24 cellular contexts compared by ENCODE assay signal in genomic region chr2:113227698-113228097, GRCh38. TPM values are rescaled to one million over a fixed set of nuclear protein-coding genes. Genes with fewer than 3 reads are reported as not detected.
A peak's percentile ranks its signal among the peaks of the same experiment; 100 is the strongest.
DNase-seq lines count a peak whose midpoint lies in the region; ATAC-seq and TF ChIP-seq lines count a peak whose summit lies in the region.
"Had no signal": no experiment of that assay in that cellular context is flagged by ENCODE, and none has a peak within 500 bp of the region (broad histone marks: within the 10 kb centered on the region; RNA-seq: fewer than 3 reads in every experiment).

No MANE protein-coding gene starts in this region.

- 40 to 73% methylated on average over 3 of the region's 3 CpGs for WGBS in lung, 2 donors

- no peaks in the 10 kb centered on the region for H3K9me3 Mint-ChIP-seq in osteocyte (ENCODE audit: unreplicated experiment)
- no peaks in the 10 kb centered on the region for H3K9me3 Mint-ChIP-seq in CD8-positive, alpha-beta memory T cell
- H3K9me3 Mint-ChIP-seq: CD4-positive, alpha-beta memory T cell had no signal

- no peak overlapping the region for H3K9ac ChIP-seq in BLaER1

- H3K27ac ChIP-seq in BLaER1 (no peak overlapping the region), lung (ENCODE audit: low read depth in 1 of 2, low read length in 1 of 2) (no peak overlapping the region)
- no peak overlapping the region for H3K27ac ChIP-seq in CD8-positive, alpha-beta memory T cell (ENCODE audit: low read depth, low read length)
- H3K27ac ChIP-seq: HL-60, SJCRH30 had no signal

- peaks cover 32% of the 10 kb centered on the region for H3K4me1 Mint-ChIP-seq in osteocyte (ENCODE audit: unreplicated experiment)
- H3K4me1 Mint-ChIP-seq in CD8-positive, alpha-beta memory T cell, result peaks cover 3 to 13% (median 12%) of the 10 kb centered on the region in 3 donors

- H4K20me1 ChIP-seq in BLaER1, result no peaks in the 10 kb centered on the region

- H3K27me3 ChIP-seq in BLaER1, result no peaks in the 10 kb centered on the region
- no peaks in the 10 kb centered on the region for H3K27me3 ChIP-seq in lung (ENCODE audit: control insufficient read depth, insufficient read depth)
- H3K27me3 ChIP-seq in CD8-positive, alpha-beta memory T cell (ENCODE audit: insufficient read depth, low read length, poor library complexity, severe bottlenecking), result no peaks in the 10 kb centered on the region
- H3K27me3 ChIP-seq: SJCRH30 had no signal

- H3K9me3 ChIP-seq in BLaER1 (no peaks in the 10 kb centered on the region), lung (ENCODE audit: control insufficient read depth in 2 of 2, insufficient read depth in 1 of 2, low read length in 1 of 2) (no peaks in the 10 kb centered on the region)
- no peaks in the 10 kb centered on the region for H3K9me3 ChIP-seq in CD8-positive, alpha-beta memory T cell (ENCODE audit: low read length)
- H3K9me3 ChIP-seq: SJCRH30 had no signal

- H3K4me1 ChIP-seq in BLaER1 (peaks cover 31% of the 10 kb centered on the region), lung (ENCODE audit: control insufficient read depth in 2 of 2, insufficient read depth in 2 of 2, low read length in 2 of 2) (peaks cover 0 to 4% of the 10 kb centered on the region in 2 donors)
- H3K4me1 ChIP-seq in CD8-positive, alpha-beta memory T cell (ENCODE audit: insufficient read depth, low read length), result no peaks in the 10 kb centered on the region

- ATAC-seq in lung (ENCODE audit: insufficient read depth, low FRiP score), result peak; percentile 3

- H3K4me3 Mint-ChIP-seq in osteocyte (ENCODE audit: unreplicated experiment), result no peak overlapping the region
- H3K4me3 Mint-ChIP-seq in CD8-positive, alpha-beta memory T cell, result no peak overlapping the region

- DNase-seq in GF-D8 (lab: John Stamatoyannopoulos, UW) (peak; percentile 9), lung (ENCODE audit: low spot score) (no peak), osteocyte (ENCODE audit: extremely low spot score, unreplicated experiment) (no peak), NCI-H146 treated with DMSO at 0.1 percent for 48 hours (lab: John Stamatoyannopoulos, UW; ENCODE audit: unreplicated experiment) (no peak), NCI-H1105 treated with DMSO at 0.1 percent for 48 hours (lab: John Stamatoyannopoulos, UW) (no peak)
- DNase-seq in CD8-positive, alpha-beta memory T cell, result no peak
- DNase-seq: Calu3; CD4-positive, alpha-beta memory T cell; DMS153; GOT3; HCEC 1CT; MM.1S; NCI-H1105; NCI-H1694; NCI-H2081; NCI-H2171; NCI-H345; NCI-H524; NCI-H82 had no signal

- peak overlapping the region; percentile 57 for H3K4me2 ChIP-seq in BLaER1

- POLR2A ChIA-PET in CD8-positive, alpha-beta memory T cell (lab: Charles Lee), result no interaction called here

- TF ChIP-seq CTCF in lung (IDR thresholded peaks at IDR 0.05; ENCODE audit: control extremely low read depth, extremely low read depth), result no peak
- no peak for TF ChIP-seq CTCF in osteocyte (IDR thresholded peaks at IDR 0.05)

- no peak overlapping the region for H3K4me3 ChIP-seq in BLaER1
- no peak overlapping the region for H3K4me3 ChIP-seq in lung
- no peak overlapping the region for H3K4me3 ChIP-seq in CD8-positive, alpha-beta memory T cell (ENCODE audit: low read length)
- H3K4me3 ChIP-seq: K562, SJCRH30 had no signal

- H3K27me3 Mint-ChIP-seq in osteocyte (ENCODE audit: unreplicated experiment), result no peaks in the 10 kb centered on the region
- no peaks in the 10 kb centered on the region for H3K27me3 Mint-ChIP-seq in CD8-positive, alpha-beta memory T cell
- H3K27me3 Mint-ChIP-seq: CD4-positive, alpha-beta memory T cell had no signal

- no peaks in the 10 kb centered on the region for H3K36me3 Mint-ChIP-seq in osteocyte (ENCODE audit: unreplicated experiment)
- no peaks in the 10 kb centered on the region for H3K36me3 Mint-ChIP-seq in CD8-positive, alpha-beta memory T cell
- H3K36me3 Mint-ChIP-seq: CD4-positive, alpha-beta memory T cell had no signal

- CTCF ChIA-PET in CD8-positive, alpha-beta memory T cell (lab: Charles Lee), result interaction anchor here (1.1 to 1.2 kb wide), 2 partner anchors 24 to 89 kb away, joined by 3 read pairs; no protein-coding TSS in a partner anchor

- H3K27ac Mint-ChIP-seq in osteocyte (ENCODE audit: unreplicated experiment), result peak overlapping the region; percentile 43
- peak overlapping the region in 1 of 8 donors; percentile 91 for H3K27ac Mint-ChIP-seq in CD8-positive, alpha-beta memory T cell

- H3K36me3 ChIP-seq in BLaER1 (no peaks in the 10 kb centered on the region), lung (ENCODE audit: control insufficient read depth in 2 of 2, insufficient read depth in 2 of 2, low read length in 2 of 2) (no peaks in the 10 kb centered on the region)
- H3K36me3 ChIP-seq in CD8-positive, alpha-beta memory T cell (ENCODE audit: insufficient read depth, low read length), result no peaks in the 10 kb centered on the region
- H3K36me3 ChIP-seq: SJCRH30 had no signal

RNA-seq across cellular contexts. Expression of gene PAX8, which starts 51.0 kb away (rescaled TPM):
- total RNA-seq in lung, result 1 to 10 TPM in 1 of 2 donors, under 1 TPM in 1; 0.28 to 5.9 TPM
- 1 to 10 TPM in 1 of 2 donors, under 1 TPM in 1; 0.89 to 3.8 TPM for polyA plus RNA-seq in lung
- total RNA-seq in osteocyte, result not detected in 2 replicates
- total RNA-seq in CD8-positive, alpha-beta memory T cell, result 1 to 10 TPM; 2.3 TPM
- 0.97 TPM for polyA plus RNA-seq in CD8-positive, alpha-beta memory T cell
- total RNA-seq: G401 had no signal

RNA-seq across cellular contexts. Expression of gene PSD4, which starts 53.9 kb away (rescaled TPM):
- total RNA-seq in lung (10 to 100 TPM; 29.6 to 48.1 TPM), osteocyte (6.3 and 8.9 TPM in 2 replicates)
- 10 to 100 TPM; 20.9 to 28.5 TPM for polyA plus RNA-seq in lung
- total RNA-seq in CD8-positive, alpha-beta memory T cell, result 100 to 1,000 TPM; 192 to 193 TPM
- 42.1 TPM for polyA plus RNA-seq in CD8-positive, alpha-beta memory T cell
- total RNA-seq: G401 had no signal
